ENCODE assay signal across 18 cellular contexts in the genomic region with DNA sequence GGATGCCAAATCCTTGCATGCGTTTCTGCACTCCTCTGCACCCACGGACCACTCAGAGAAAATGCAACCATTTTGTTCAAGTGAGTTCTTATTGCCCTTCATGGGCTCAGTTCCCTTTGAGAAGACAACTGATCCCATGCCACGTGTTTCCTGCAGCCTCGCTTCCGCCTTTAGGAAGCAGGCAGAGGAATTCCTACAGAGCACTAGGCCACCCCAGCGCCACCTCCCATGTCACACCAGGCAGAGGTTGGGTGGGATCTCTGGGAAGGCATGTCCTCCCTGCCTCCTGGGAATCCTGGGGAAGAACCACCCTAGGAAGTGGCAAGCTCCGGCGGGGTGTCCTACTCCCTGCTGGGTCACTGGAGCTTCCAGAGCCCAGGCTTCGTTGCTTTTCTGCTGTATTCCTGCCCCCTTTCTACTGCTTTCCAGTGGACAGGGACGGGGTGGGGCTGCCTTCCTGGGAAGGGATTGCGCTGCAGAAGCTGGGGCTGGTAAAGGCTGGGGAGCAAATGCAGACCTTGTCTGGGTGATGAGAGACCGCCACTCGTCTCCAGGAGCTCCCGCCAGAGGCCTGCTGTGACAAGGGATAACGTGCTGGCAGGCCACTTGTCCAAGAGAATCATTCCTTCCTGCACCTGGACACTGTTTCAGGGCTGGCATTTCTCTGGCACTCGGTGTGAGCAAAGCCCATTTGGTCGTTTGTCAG.
"Had no signal": no experiment of that assay in that cellular context is flagged by ENCODE, and none has a peak within 500 bp of the region (broad histone marks: within the 10 kb centered on the region; RNA-seq: fewer than 3 reads in every experiment).

No MANE protein-coding gene starts in this region.

- ATAC-seq: activated CD4-positive, CD25-positive, alpha-beta regulatory T cell treated with anti-CD3 and anti-CD28 coated beads, Interleukin-2, amount 50 U/mL, for 24 hours; activated CD8-positive, alpha-beta memory T cell treated with anti-CD3 and anti-CD28 coated beads, Interleukin-2, amount 10 ng/mL, durations not matched to agents 7 days and 5 days; activated T-cell treated with anti-CD3 and anti-CD28 coated beads, Interleukin-2, amount 50 U/mL, for 4 hours; naive thymus-derived CD4-positive, alpha-beta T cell; stimulated activated naive CD8-positive, alpha-beta T cell treated with anti-CD3 and anti-CD28 coated beads, Interleukin-15, Interleukin-2, amounts not matched to agents 100 U/mL and 50 U/mL, for 24 hours had no signal

- H3K4me1 ChIP-seq: esophagus squamous epithelium, testis had no signal

- H3K27ac Mint-ChIP-seq: activated CD8-positive, alpha-beta memory T cell treated with anti-CD3 and anti-CD28 coated beads, Interleukin-2, amount 10 ng/mL, durations not matched to agents 7 days and 5 days; activated naive CD8-positive, alpha-beta T cell treated with anti-CD3 and anti-CD28 coated beads for 36 hours; naive thymus-derived CD4-positive, alpha-beta T cell; T-helper 2 cell treated with Interferon-gamma antibody and Interleukin-4, amounts not matched to agents 5 μg/mL and 100 μg/mL, for 36 hours had no signal

- H3K27ac ChIP-seq: esophagus squamous epithelium, testis had no signal

- H3K27me3 Mint-ChIP-seq: activated CD8-positive, alpha-beta memory T cell treated with anti-CD3 and anti-CD28 coated beads, Interleukin-2, amount 10 ng/mL, durations not matched to agents 7 days and 5 days; activated naive CD8-positive, alpha-beta T cell treated with anti-CD3 and anti-CD28 coated beads for 36 hours had no signal

- H3K36me3 Mint-ChIP-seq: activated CD8-positive, alpha-beta memory T cell treated with anti-CD3 and anti-CD28 coated beads, Interleukin-2, amount 10 ng/mL, durations not matched to agents 7 days and 5 days; activated naive CD8-positive, alpha-beta T cell treated with anti-CD3 and anti-CD28 coated beads for 36 hours; naive thymus-derived CD4-positive, alpha-beta T cell had no signal

- H3K9me3 Mint-ChIP-seq: activated naive CD8-positive, alpha-beta T cell treated with anti-CD3 and anti-CD28 coated beads for 36 hours; T-helper 2 cell treated with Interferon-gamma antibody and Interleukin-4, amounts not matched to agents 5 μg/mL and 100 μg/mL, for 36 hours had no signal

- H3K36me3 ChIP-seq: esophagus squamous epithelium, uterus had no signal

- H3K27me3 ChIP-seq: testis, uterus had no signal

- H3K9me3 ChIP-seq: esophagus squamous epithelium, testis, uterus had no signal

- H3K4me1 Mint-ChIP-seq: activated CD8-positive, alpha-beta memory T cell treated with anti-CD3 and anti-CD28 coated beads, Interleukin-2, amount 10 ng/mL, durations not matched to agents 7 days and 5 days; activated naive CD8-positive, alpha-beta T cell treated with anti-CD3 and anti-CD28 coated beads for 36 hours had no signal

- H3K4me3 Mint-ChIP-seq: activated CD8-positive, alpha-beta memory T cell treated with anti-CD3 and anti-CD28 coated beads, Interleukin-2, amount 10 ng/mL, durations not matched to agents 7 days and 5 days; activated naive CD8-positive, alpha-beta T cell treated with anti-CD3 and anti-CD28 coated beads for 36 hours; activated T-cell treated with anti-CD3 and anti-CD28 coated beads, Interleukin-2, amount 50 U/mL, for 4 hours; naive thymus-derived CD4-positive, alpha-beta T cell; T-helper 2 cell treated with Interferon-gamma antibody and Interleukin-4, amounts not matched to agents 5 μg/mL and 100 μg/mL, for 36 hours had no signal

- DNase-seq: activated CD4-positive, alpha-beta T cell treated with anti-CD3 and anti-CD28 coated beads, Interleukin-2, amount 50 U/mL, for 48 hours; activated CD8-positive, alpha-beta memory T cell treated with anti-CD3 and anti-CD28 coated beads, Interleukin-2, amount 10 ng/mL, durations not matched to agents 7 days and 5 days; activated gamma-delta T cell treated with Interleukin-2 at 50 U/mL for 16 hours; activated naive CD8-positive, alpha-beta T cell treated with anti-CD3 and anti-CD28 coated beads for 36 hours; activated T-cell treated with anti-CD3 and anti-CD28 coated beads, Interleukin-2, amount 50 U/mL, for 4 hours; esophagus squamous epithelium; foreskin fibroblast; glutamatergic neuron; naive thymus-derived CD4-positive, alpha-beta T cell; occipital lobe; stimulated activated CD4-positive, alpha-beta T cell treated with anti-CD3 and anti-CD28 coated beads, Interleukin-4, amount 100 ng/mL, for 1 hour; stimulated activated CD8-positive, alpha-beta memory T cell treated with anti-CD3 and anti-CD28 coated beads, Interleukin-4, amount 100 ng/mL, for 48 hours; stimulated activated naive CD8-positive, alpha-beta T cell treated with anti-CD3 and anti-CD28 coated beads, Interleukin-15, Interleukin-2, amounts not matched to agents 100 U/mL and 50 U/mL, for 24 hours; testis; uterus had no signal

- H3K4me3 ChIP-seq: esophagus squamous epithelium, lung, testis, uterus had no signal
